Comparison of ENCODE assay signal across 1 cellular context in genomic region chr16:52574105-52574437, GRCh38.
TF ChIP-seq lines count a peak whose summit lies in the region.

No MANE protein-coding gene starts in this region.

TF ChIP-seq in A549, 52 proteins besides CTCF, POLR2A, EP300 and RAD21 (continued from another document):
- TF ChIP-seq RCOR1 (IDR thresholded peaks at IDR 0.05; ENCODE audit: low read depth, low read length) (no peak), MAZ (IDR thresholded peaks at IDR 0.05; ENCODE audit: borderline replicate concordance, low read depth, low read length) (no peak), NFE2L2 (conservative IDR thresholded peaks at IDR 0.05; ENCODE audit: low read length) (no peak), EHF (CRISPR knock-in tag; IDR thresholded peaks at IDR 0.05) (no peak), PHF8 (IDR thresholded peaks at IDR 0.05; ENCODE audit: borderline replicate concordance, low read depth) (no peak), TFCP2L1 (CRISPR knock-in tag; IDR thresholded peaks at IDR 0.05) (no peak), ZC3H11A (IDR thresholded peaks at IDR 0.05) (no peak), FOXS1 (CRISPR knock-in tag; IDR thresholded peaks at IDR 0.05) (no peak), HOXB13 (CRISPR knock-in tag; IDR thresholded peaks at IDR 0.05; ENCODE audit: low read depth) (no peak), ZFP36 (IDR thresholded peaks at IDR 0.05; ENCODE audit: borderline replicate concordance, partially characterized antibody) (no peak)
- TF ChIP-seq, protein P1, sequence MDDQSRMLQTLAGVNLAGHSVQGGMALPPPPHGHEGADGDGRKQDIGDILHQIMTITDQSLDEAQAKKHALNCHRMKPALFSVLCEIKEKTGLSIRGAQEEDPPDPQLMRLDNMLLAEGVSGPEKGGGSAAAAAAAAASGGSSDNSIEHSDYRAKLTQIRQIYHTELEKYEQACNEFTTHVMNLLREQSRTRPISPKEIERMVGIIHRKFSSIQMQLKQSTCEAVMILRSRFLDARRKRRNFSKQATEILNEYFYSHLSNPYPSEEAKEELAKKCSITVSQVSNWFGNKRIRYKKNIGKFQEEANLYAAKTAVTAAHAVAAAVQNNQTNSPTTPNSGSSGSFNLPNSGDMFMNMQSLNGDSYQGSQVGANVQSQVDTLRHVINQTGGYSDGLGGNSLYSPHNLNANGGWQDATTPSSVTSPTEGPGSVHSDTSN (IDR thresholded peaks at IDR 0.05), result no peak
- TF ChIP-seq, protein P2, sequence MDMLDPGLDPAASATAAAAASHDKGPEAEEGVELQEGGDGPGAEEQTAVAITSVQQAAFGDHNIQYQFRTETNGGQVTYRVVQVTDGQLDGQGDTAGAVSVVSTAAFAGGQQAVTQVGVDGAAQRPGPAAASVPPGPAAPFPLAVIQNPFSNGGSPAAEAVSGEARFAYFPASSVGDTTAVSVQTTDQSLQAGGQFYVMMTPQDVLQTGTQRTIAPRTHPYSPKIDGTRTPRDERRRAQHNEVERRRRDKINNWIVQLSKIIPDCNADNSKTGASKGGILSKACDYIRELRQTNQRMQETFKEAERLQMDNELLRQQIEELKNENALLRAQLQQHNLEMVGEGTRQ (IDR thresholded peaks at IDR 0.05), result no peak
